ENCODE assay signal across 13 cellular contexts in genomic region chr3:157520485-157521184, GRCh38. TPM values are rescaled to one million over a fixed set of nuclear protein-coding genes. Genes with fewer than 3 reads are reported as not detected.
"Had no signal": no experiment of that assay in that cellular context is flagged by ENCODE, and none has a peak within 500 bp of the region (broad histone marks: within the 10 kb centered on the region; RNA-seq: fewer than 3 reads in every experiment).

No MANE protein-coding gene starts in this region.

- H3K9me3 Mint-ChIP-seq: natural killer cell treated with Interleukin-12 subunit alpha and Interleukin-12 subunit beta and Interleukin-15 and Interleukin-18, amount 100 ng/mL, for 72 hours had no signal

- H3K27ac Mint-ChIP-seq: immature natural killer cell; natural killer cell treated with Interleukin-12 subunit alpha and Interleukin-12 subunit beta and Interleukin-15 and Interleukin-18, amount 100 ng/mL, for 72 hours had no signal

- H3K4me1 ChIP-seq: esophagus squamous epithelium, psoas muscle, upper lobe of right lung had no signal

- H3K4me3 ChIP-seq: esophagus squamous epithelium, psoas muscle, upper lobe of right lung had no signal

- H3K4me1 Mint-ChIP-seq: immature natural killer cell had no signal

- H3K4me3 Mint-ChIP-seq: immature natural killer cell; natural killer cell treated with Interleukin-12 subunit alpha and Interleukin-12 subunit beta and Interleukin-15 and Interleukin-18, amount 100 ng/mL, for 72 hours had no signal

- H3K36me3 Mint-ChIP-seq: immature natural killer cell; natural killer cell treated with Interleukin-12 subunit alpha and Interleukin-12 subunit beta and Interleukin-15 and Interleukin-18, amount 100 ng/mL, for 72 hours had no signal

- H3K27me3 Mint-ChIP-seq: natural killer cell treated with Interleukin-12 subunit alpha and Interleukin-12 subunit beta and Interleukin-15 and Interleukin-18, amount 100 ng/mL, for 72 hours had no signal

- H3K9me3 ChIP-seq: esophagus squamous epithelium, psoas muscle, upper lobe of right lung had no signal

- H3K27ac ChIP-seq: brain microvascular endothelial cell, psoas muscle, upper lobe of right lung had no signal

- ATAC-seq: natural killer cell treated with Interleukin-12 subunit alpha and Interleukin-12 subunit beta and Interleukin-15 and Interleukin-18, amount 100 ng/mL, for 72 hours; upper lobe of right lung had no signal

- DNase-seq: activated CD4-positive, CD25-positive, alpha-beta regulatory T cell; activated naive CD4-positive, alpha-beta T cell treated with anti-CD3 and anti-CD28 coated beads, Interleukin-2, amount 50 U/mL, for 16 hours; activated T-cell treated with anti-CD3 and anti-CD28 coated beads, Interleukin-2, amount 50 U/mL, for 1 hour; amniotic stem cell; brain microvascular endothelial cell; esophagus squamous epithelium; immature natural killer cell; stimulated activated CD4-positive, alpha-beta T cell treated with anti-CD3 and anti-CD28 coated beads, Interleukin-12 subunit alpha, Interleukin-12 subunit beta, amount 100 ng/mL, for 4 hours; stimulated activated naive CD4-positive, alpha-beta T cell; upper lobe of right lung had no signal

RNA-seq across cellular contexts. Expression of gene VEPH1, which starts 17.4 kb away (rescaled TPM):
- total RNA-seq: esophagus squamous epithelium; natural killer cell treated with Interleukin-12 subunit alpha and Interleukin-12 subunit beta and Interleukin-15 and Interleukin-18, amount 100 ng/mL, for 72 hours; T-helper 2 cell treated with Interferon-gamma antibody and Interleukin-4, amounts not matched to agents 100 ng/mL and 5 ng/mL, for 36 hours had no signal
